22 cellular contexts compared by ENCODE assay signal in genomic region chr12:91845365-91845764, GRCh38.
A peak's percentile ranks its signal among the peaks of the same experiment; 100 is the strongest.
DNase-seq lines count a peak whose midpoint lies in the region; ATAC-seq, FAIRE-seq and TF ChIP-seq lines count a peak whose summit lies in the region.
"Had no signal": no experiment of that assay in that cellular context is flagged by ENCODE, and none has a peak within 500 bp of the region (broad histone marks: within the 10 kb centered on the region; RNA-seq: fewer than 3 reads in every experiment).

No MANE protein-coding gene starts in this region.

- no peaks in the 10 kb centered on the region for H3K79me2 ChIP-seq in K562 (ENCODE audit: control insufficient read depth, insufficient read depth, low read length)

- H3K4me3 ChIP-seq in K562 (no peak overlapping the region), neuronal stem cell (ENCODE audit: low read length in 2 of 2) (no peak overlapping the region)
- H3K4me3 ChIP-seq: GM23248 had no signal

- intact Hi-C loops in CD4-positive, alpha-beta T cell (cut with DNase I, micrococcal nuclease) = no loop called here
- intact Hi-C loops in K562 (cut with micrococcal nuclease) = no loop called here

- TF ChIP-seq POLR2A in K562 (conservative IDR thresholded peaks at IDR 0.05) = no peak

- CTCF ChIA-PET in activated naive CD4-positive, alpha-beta T cell treated with anti-CD3 and anti-CD28 coated beads, Interleukin-2, amount 10 ng/mL, durations not matched to agents 7 days and 5 days (lab: Charles Lee) = no interaction called here
- CTCF ChIA-PET in CD4-positive, alpha-beta T cell (lab: Charles Lee) = no interaction called here
- CTCF ChIA-PET in K562 (lab: Yijun Ruan, JAX; ENCODE audit: low intra/inter-chr PET ratio) = no interaction called here

- H3K9ac ChIP-seq in K562 (ENCODE audit: insufficient read depth in 1 of 2, low read depth in 2 of 2, low read length in 2 of 2) (no peak overlapping the region), neuronal stem cell (ENCODE audit: low read depth, low read length, poor library complexity) (no peak overlapping the region)
- H3K9ac ChIP-seq: GM23248 had no signal

- POLR2A ChIA-PET in CD4-positive, alpha-beta T cell (lab: Charles Lee) = interaction anchor here (0.6 to 1.6 kb wide), 2 partner anchors 32 to 289 kb away, joined by 5 read pairs; no protein-coding TSS in a partner anchor
- POLR2A ChIA-PET in K562 (lab: Yijun Ruan, JAX) = no interaction called here

- no peak for FAIRE-seq in K562 (lab: Jason Lieb, UNC)
- FAIRE-seq: D721Med, GM19239, H54, HepG2, HTR-8/SVneo had no signal

- H3K9me3 ChIP-seq in CD4-positive, alpha-beta T cell (ENCODE audit: control insufficient read depth, low read length) = no peaks in the 10 kb centered on the region
- no peaks in the 10 kb centered on the region for H3K9me3 ChIP-seq in K562 (replicated peaks; ENCODE audit: control insufficient read depth, insufficient read depth, low read depth, low read length)
- peaks cover 0 to 17% of the 10 kb centered on the region in 2 donors for H3K9me3 ChIP-seq in neuronal stem cell (replicated peaks in 1 of 2; ENCODE audit: control insufficient read depth in 2 of 2, insufficient read depth in 1 of 2, low read depth in 1 of 2, low read length in 2 of 2)
- H3K9me3 ChIP-seq: BE2C had no signal

- in situ Hi-C loops in K562 (cut with MboI) = no loop called here

- H2BK120ac ChIP-seq in neuronal stem cell (ENCODE audit: low read depth, low read length) = no peak overlapping the region

- WGBS in K562 (ENCODE audit: insufficient coverage, low coverage, missing lambda C conversion rate) = 56% methylated on average over 1 of the region's 1 CpG
- no CpG with 5 or more reads among the region's 1 CpG for WGBS in neuronal stem cell (ENCODE audit: extremely low coverage in 2 of 2, insufficient read length in 2 of 2, insufficient replicate concordance in 1 of 2), 2 donors

- no peak overlapping the region for H2AK5ac ChIP-seq in neuronal stem cell (ENCODE audit: low read depth, low read length)

- no peaks in the 10 kb centered on the region for H3K9me1 ChIP-seq in K562 (ENCODE audit: control insufficient read depth, insufficient read depth, low read length)

- no peaks in the 10 kb centered on the region for H3K79me1 ChIP-seq in neuronal stem cell (ENCODE audit: low read depth, low read length)

- no peak for ATAC-seq in CD4-positive, alpha-beta T cell (ENCODE audit: poor library complexity)
- ATAC-seq in K562 = no peak
- ATAC-seq in activated T-cell treated with anti-CD3 and anti-CD28 coated beads, Interleukin-2, amount 50 U/mL, for 72 hours (replicated peaks in 1 of 2) = no peak
- ATAC-seq: CD8-positive, alpha-beta T cell; HCT116; HepG2 had no signal

- H3K4me3 Mint-ChIP-seq in activated naive CD4-positive, alpha-beta T cell treated with anti-CD3 and anti-CD28 coated beads, Interleukin-2, amount 50 U/mL, for 24 hours = no peak overlapping the region
- no peak overlapping the region for H3K4me3 Mint-ChIP-seq in activated naive CD4-positive, alpha-beta T cell treated with anti-CD3 and anti-CD28 coated beads, Interleukin-2, amount 10 ng/mL, durations not matched to agents 7 days and 5 days
- no peak overlapping the region for H3K4me3 Mint-ChIP-seq in CD4-positive, alpha-beta T cell
- no peak overlapping the region for H3K4me3 Mint-ChIP-seq in activated T-cell treated with anti-CD3 and anti-CD28 coated beads, Interleukin-2, amount 50 U/mL, for 72 hours
- H3K4me3 Mint-ChIP-seq: CD8-positive, alpha-beta T cell had no signal

- H3K4ac ChIP-seq in neuronal stem cell (ENCODE audit: low read length) = no peak overlapping the region

- H3K36me3 Mint-ChIP-seq in activated naive CD4-positive, alpha-beta T cell treated with anti-CD3 and anti-CD28 coated beads, Interleukin-2, amount 50 U/mL, for 24 hours = peaks cover 8% of the 10 kb centered on the region
- no peaks in the 10 kb centered on the region for H3K36me3 Mint-ChIP-seq in activated naive CD4-positive, alpha-beta T cell treated with anti-CD3 and anti-CD28 coated beads, Interleukin-2, amount 10 ng/mL, durations not matched to agents 7 days and 5 days
- H3K36me3 Mint-ChIP-seq in CD4-positive, alpha-beta T cell (ENCODE audit: low read depth) = peaks cover 25% of the 10 kb centered on the region
- H3K36me3 Mint-ChIP-seq in activated T-cell treated with anti-CD3 and anti-CD28 coated beads, Interleukin-2, amount 50 U/mL, for 72 hours (ENCODE audit: insufficient read depth in 2 of 2) = peaks cover 8 to 15% of the 10 kb centered on the region in 2 donors

- no peak overlapping the region for H3K27ac ChIP-seq in CD4-positive, alpha-beta T cell (ENCODE audit: low read depth, low read length)
- H3K27ac ChIP-seq in K562 (ENCODE audit: extremely low read depth, low read depth, low read length) (no peak overlapping the region), neuronal stem cell (replicated peaks; ENCODE audit: low read length) (no peak overlapping the region)
- H3K27ac ChIP-seq: C4-2B, GM23248 had no signal

- H3K4me2 ChIP-seq in K562 (ENCODE audit: insufficient read depth, low read length) = no peak overlapping the region
- no peak overlapping the region for H3K4me2 ChIP-seq in neuronal stem cell (ENCODE audit: insufficient read depth, low read length, poor library complexity, severe bottlenecking)

- TF ChIP-seq CTCF in CD4-positive, alpha-beta T cell (IDR thresholded peaks at IDR 0.05) = no peak
- TF ChIP-seq CTCF in K562 (IDR thresholded peaks at IDR 0.05 in 2 of 3, conservative IDR thresholded peaks at IDR 0.05 in 1 of 3; ENCODE audit: insufficient read depth in 2 of 3, low read depth in 1 of 3, low read length in 3 of 3) = no peak
- no peak for TF ChIP-seq CTCF in GM10266 (IDR thresholded peaks at IDR 0.05; ENCODE audit: control insufficient read depth, insufficient read depth, low read depth, missing control alignments)

- no peak overlapping the region for H3K14ac ChIP-seq in neuronal stem cell (ENCODE audit: low read length)

- no peak overlapping the region for H4K91ac ChIP-seq in neuronal stem cell (ENCODE audit: low read depth, low read length, poor library complexity)

- BruUV-seq in K562 (replicated peaks; lab: Mats Ljungman, UMichigan) = no TSS peak

- H3K27me3 Mint-ChIP-seq in activated naive CD4-positive, alpha-beta T cell treated with anti-CD3 and anti-CD28 coated beads, Interleukin-2, amount 50 U/mL, for 24 hours = no peaks in the 10 kb centered on the region
- no peaks in the 10 kb centered on the region for H3K27me3 Mint-ChIP-seq in activated naive CD4-positive, alpha-beta T cell treated with anti-CD3 and anti-CD28 coated beads, Interleukin-2, amount 10 ng/mL, durations not matched to agents 7 days and 5 days
- no peaks in the 10 kb centered on the region for H3K27me3 Mint-ChIP-seq in CD4-positive, alpha-beta T cell
- H3K27me3 Mint-ChIP-seq in activated T-cell treated with anti-CD3 and anti-CD28 coated beads, Interleukin-2, amount 50 U/mL, for 72 hours (ENCODE audit: low read depth) = no peaks in the 10 kb centered on the region

- no peak for TF ChIP-seq EP300 in K562 (IDR thresholded peaks at IDR 0.05; ENCODE audit: low read length)

- H3K4me1 ChIP-seq in K562 (replicated peaks in 1 of 2; ENCODE audit: control insufficient read depth in 2 of 2, insufficient read depth in 2 of 2, low read length in 2 of 2) (no peaks in the 10 kb centered on the region), neuronal stem cell (ENCODE audit: control insufficient read depth in 2 of 2, insufficient read depth in 1 of 2, low read depth in 1 of 2, low read length in 2 of 2) (no peaks in the 10 kb centered on the region)
- H3K4me1 ChIP-seq: BE2C had no signal

- peak overlapping the region; percentile 46 for H3K27ac Mint-ChIP-seq in activated naive CD4-positive, alpha-beta T cell treated with anti-CD3 and anti-CD28 coated beads, Interleukin-2, amount 50 U/mL, for 24 hours
- H3K27ac Mint-ChIP-seq in activated naive CD4-positive, alpha-beta T cell treated with anti-CD3 and anti-CD28 coated beads, Interleukin-2, amount 10 ng/mL, durations not matched to agents 7 days and 5 days = no peak overlapping the region
- peak overlapping the region; percentile 47 for H3K27ac Mint-ChIP-seq in CD4-positive, alpha-beta T cell
- no peak overlapping the region for H3K27ac Mint-ChIP-seq in activated T-cell treated with anti-CD3 and anti-CD28 coated beads, Interleukin-2, amount 50 U/mL, for 72 hours

- H3K9me3 Mint-ChIP-seq in activated naive CD4-positive, alpha-beta T cell treated with anti-CD3 and anti-CD28 coated beads, Interleukin-2, amount 50 U/mL, for 24 hours = peaks cover 20% of the 10 kb centered on the region
- peaks cover 3% of the 10 kb centered on the region for H3K9me3 Mint-ChIP-seq in activated naive CD4-positive, alpha-beta T cell treated with anti-CD3 and anti-CD28 coated beads, Interleukin-2, amount 10 ng/mL, durations not matched to agents 7 days and 5 days
- H3K9me3 Mint-ChIP-seq in CD4-positive, alpha-beta T cell = peaks cover 8% of the 10 kb centered on the region
- H3K9me3 Mint-ChIP-seq in activated T-cell treated with anti-CD3 and anti-CD28 coated beads, Interleukin-2, amount 50 U/mL, for 72 hours = peaks cover 7 to 9% of the 10 kb centered on the region in 2 donors

- no peaks in the 10 kb centered on the region for H3K27me3 ChIP-seq in CD4-positive, alpha-beta T cell (ENCODE audit: control insufficient read depth, insufficient read depth, low read length)
- H3K27me3 ChIP-seq in K562 (ENCODE audit: control insufficient read depth in 2 of 2, insufficient read depth in 2 of 2, low read length in 2 of 2) = no peaks in the 10 kb centered on the region
- H3K27me3 ChIP-seq in neuronal stem cell (ENCODE audit: control insufficient read depth in 3 of 3, insufficient read depth in 3 of 3, low read depth in 1 of 3, low read length in 3 of 3) = no peaks in the 10 kb centered on the region
- H3K27me3 ChIP-seq: BE2C had no signal

- H3K36me3 ChIP-seq in K562 (ENCODE audit: control insufficient read depth, insufficient read depth, low read length) = no peaks in the 10 kb centered on the region; the same call in 2 of the 3 replicates
- H3K36me3 ChIP-seq in neuronal stem cell (replicated peaks in 1 of 2; ENCODE audit: control insufficient read depth in 2 of 2, insufficient read depth in 2 of 2, low read length in 2 of 2) = no peaks in the 10 kb centered on the region
- H3K36me3 ChIP-seq: BE2C had no signal

- H4K8ac ChIP-seq in neuronal stem cell (ENCODE audit: low read depth, low read length) = no peak overlapping the region

- H4K20me1 ChIP-seq in K562 (replicated peaks; ENCODE audit: control insufficient read depth, insufficient read depth, low read length) = no peaks in the 10 kb centered on the region

- H2BK15ac ChIP-seq in neuronal stem cell (ENCODE audit: low read length) = no peak overlapping the region

- no peak overlapping the region for H3K18ac ChIP-seq in neuronal stem cell (ENCODE audit: low read length)

- TF ChIP-seq RAD21 in K562 (CRISPR knock-in tag; conservative IDR thresholded peaks at IDR 0.05 in 1 of 2, IDR thresholded peaks at IDR 0.05 in 1 of 2) = no peak

- H2BK12ac ChIP-seq in neuronal stem cell (ENCODE audit: low read length) = no peak overlapping the region

- H2AFZ ChIP-seq in K562 (ENCODE audit: low read depth, low read length) (no peak overlapping the region), neuronal stem cell (ENCODE audit: low read length) (peak overlapping the region; percentile 57)

- no peak for DNase-seq in activated naive CD4-positive, alpha-beta T cell treated with anti-CD3 and anti-CD28 coated beads, Interleukin-2, amount 10 ng/mL, durations not matched to agents 7 days and 5 days
- DNase-seq in CD4-positive, alpha-beta T cell = no peak
- DNase-seq in K562 (ENCODE audit: extremely low read depth in 1 of 4, low spot score in 3 of 4) (no peak), neuronal stem cell (ENCODE audit: low spot score) (no peak), GM10266 (ENCODE audit: extremely low spot score) (no peak)
- DNase-seq in activated T-cell treated with anti-CD3 and anti-CD28 coated beads, Interleukin-2, amount 50 U/mL, for 72 hours = no peak
- DNase-seq: 8988T; BE2C; CD8-positive, alpha-beta T cell; COR-L47; DMS153; DMS79 treated with DMSO at 0.1 percent for 48 hours; GDM1; GM23248 had no signal

- H2BK5ac ChIP-seq in neuronal stem cell (ENCODE audit: low read length) = no peak overlapping the region

- no peak overlapping the region for H3K23ac ChIP-seq in neuronal stem cell (ENCODE audit: low read depth, low read length, poor library complexity)

- H3K4me1 Mint-ChIP-seq in activated naive CD4-positive, alpha-beta T cell treated with anti-CD3 and anti-CD28 coated beads, Interleukin-2, amount 50 U/mL, for 24 hours = peaks cover 26% of the 10 kb centered on the region
- H3K4me1 Mint-ChIP-seq in activated naive CD4-positive, alpha-beta T cell treated with anti-CD3 and anti-CD28 coated beads, Interleukin-2, amount 10 ng/mL, durations not matched to agents 7 days and 5 days = no peaks in the 10 kb centered on the region
- peaks cover 9% of the 10 kb centered on the region for H3K4me1 Mint-ChIP-seq in CD4-positive, alpha-beta T cell (ENCODE audit: low read depth)
- H3K4me1 Mint-ChIP-seq in activated T-cell treated with anti-CD3 and anti-CD28 coated beads, Interleukin-2, amount 50 U/mL, for 72 hours (ENCODE audit: low read depth) = peaks cover 17% of the 10 kb centered on the region

Comparison
In these comparisons a context has a peak if more than half of its experiments do, and no peak if none do; other contexts are left out.
1. H3K27ac Mint-ChIP-seq: peak in activated naive CD4-positive, alpha-beta T cell treated with anti-CD3 and anti-CD28 coated beads, Interleukin-2, amount 50 U/mL, for 24 hours (single experiment) and CD4-positive, alpha-beta T cell (single experiment); none in activated naive CD4-positive, alpha-beta T cell treated with anti-CD3 and anti-CD28 coated beads, Interleukin-2, amount 10 ng/mL, durations not matched to agents 7 days and 5 days (single experiment) and activated T-cell treated with anti-CD3 and anti-CD28 coated beads, Interleukin-2, amount 50 U/mL, for 72 hours (single experiment).